Comparison of ENCODE assay signal across 8 cellular contexts in genomic region chr10:50653142-50653541, GRCh38. TPM values are rescaled to one million over a fixed set of nuclear protein-coding genes. Genes with fewer than 3 reads are reported as not detected.
A peak's percentile ranks its signal among the peaks of the same experiment; 100 is the strongest.
DNase-seq lines count a peak whose midpoint lies in the region; ATAC-seq and TF ChIP-seq lines count a peak whose summit lies in the region.

No MANE protein-coding gene starts in this region.

- no peak overlapping the region for H3K27ac Mint-ChIP-seq in activated naive CD4-positive, alpha-beta T cell treated with anti-CD3 and anti-CD28 coated beads for 36 hours
- H3K27ac Mint-ChIP-seq in stimulated activated naive B cell treated with anti-CD40 and anti-IgM and Interleukin-4, amounts not matched to agents 10 μg/mL and 1 μg/mL and 100 μg/mL, for 72 hours = no peak overlapping the region

- peak; percentile 56 for DNase-seq in activated naive CD4-positive, alpha-beta T cell treated with anti-CD3 and anti-CD28 coated beads for 36 hours
- no peak for DNase-seq in activated naive CD4-positive, alpha-beta T cell treated with anti-CD3 and anti-CD28 coated beads, Interleukin-2, amount 50 U/mL, for 16 hours
- DNase-seq in ascending aorta (ENCODE audit: low spot score in 2 of 2) = no peak
- peak; percentile 11 for DNase-seq in iPS-NIHi11 (ENCODE audit: low spot score)
- peak; percentile 10 to 22 for DNase-seq in thyroid gland
- DNase-seq in stimulated activated naive B cell treated with anti-CD40 and anti-IgM and Interleukin-4, amounts not matched to agents 10 μg/mL and 1 μg/mL and 100 μg/mL, for 72 hours = no peak

- no peaks in the 10 kb centered on the region for H3K36me3 Mint-ChIP-seq in activated naive CD4-positive, alpha-beta T cell treated with anti-CD3 and anti-CD28 coated beads for 36 hours (ENCODE audit: low read depth)
- no peaks in the 10 kb centered on the region for H3K36me3 Mint-ChIP-seq in stimulated activated naive B cell treated with anti-CD40 and anti-IgM and Interleukin-4, amounts not matched to agents 10 μg/mL and 1 μg/mL and 100 μg/mL, for 72 hours

- CTCF ChIA-PET in activated naive CD4-positive, alpha-beta T cell treated with anti-CD3 and anti-CD28 coated beads for 36 hours (lab: Charles Lee) = interaction anchor here (0.5 to 2.1 kb wide), 7 partner anchors 13 to 377 kb away, joined by 3 to 12 read pairs (median 4); no protein-coding TSS in a partner anchor

- intact Hi-C loops in activated naive CD4-positive, alpha-beta T cell treated with anti-CD3 and anti-CD28 coated beads for 36 hours (cut with micrococcal nuclease) = loop anchor here (1.0 to 5.0 kb wide), 3 partner anchors 31 to 361 kb away; no protein-coding TSS in a partner anchor
- intact Hi-C loops in ascending aorta (cut with DNase I) = no loop called here
- intact Hi-C loops in thyroid gland (cut with DNase I) = no loop called here

- TF ChIP-seq CTCF in ascending aorta (IDR thresholded peaks at IDR 0.05) = peak; percentile 45 to 58 (median 49)
- TF ChIP-seq CTCF in thyroid gland (IDR thresholded peaks at IDR 0.05) = peak in 4 of 6 experiments; percentile 37 to 63 (median 60)

- 16 to 28% methylated on average over 3 of the region's 3 CpGs for WGBS in thyroid gland, 2 donors

- peaks cover 13% of the 10 kb centered on the region for H3K4me1 Mint-ChIP-seq in activated naive CD4-positive, alpha-beta T cell treated with anti-CD3 and anti-CD28 coated beads for 36 hours (ENCODE audit: low read depth)
- peaks cover 26 to 57% of the 10 kb centered on the region in 2 donors for H3K4me1 Mint-ChIP-seq in stimulated activated naive B cell treated with anti-CD40 and anti-IgM and Interleukin-4, amounts not matched to agents 10 μg/mL and 1 μg/mL and 100 μg/mL, for 72 hours

- H3K9me3 Mint-ChIP-seq in activated naive CD4-positive, alpha-beta T cell treated with anti-CD3 and anti-CD28 coated beads for 36 hours = no peaks in the 10 kb centered on the region
- no peaks in the 10 kb centered on the region for H3K9me3 Mint-ChIP-seq in stimulated activated naive B cell treated with anti-CD40 and anti-IgM and Interleukin-4, amounts not matched to agents 10 μg/mL and 1 μg/mL and 100 μg/mL, for 72 hours

- H3K4me3 ChIP-seq in ascending aorta (no peak overlapping the region), thyroid gland (replicated peaks in 1 of 3) (no peak overlapping the region)

- no peaks in the 10 kb centered on the region for H3K36me3 ChIP-seq in ascending aorta
- H3K36me3 ChIP-seq in thyroid gland = no peaks in the 10 kb centered on the region

- H3K27me3 Mint-ChIP-seq in activated naive CD4-positive, alpha-beta T cell treated with anti-CD3 and anti-CD28 coated beads for 36 hours (ENCODE audit: low read depth) = peaks cover 2% of the 10 kb centered on the region
- no peaks in the 10 kb centered on the region for H3K27me3 Mint-ChIP-seq in stimulated activated naive B cell treated with anti-CD40 and anti-IgM and Interleukin-4, amounts not matched to agents 10 μg/mL and 1 μg/mL and 100 μg/mL, for 72 hours

- H3K4me3 Mint-ChIP-seq in activated naive CD4-positive, alpha-beta T cell treated with anti-CD3 and anti-CD28 coated beads for 36 hours = no peak overlapping the region
- no peak overlapping the region for H3K4me3 Mint-ChIP-seq in stimulated activated naive B cell treated with anti-CD40 and anti-IgM and Interleukin-4, amounts not matched to agents 10 μg/mL and 1 μg/mL and 100 μg/mL, for 72 hours

- no peak for TF ChIP-seq POLR2A in thyroid gland (IDR thresholded peaks at IDR 0.05)

- H3K27ac ChIP-seq in ascending aorta = no peak overlapping the region
- H3K27ac ChIP-seq in thyroid gland = no peak overlapping the region

- ATAC-seq in HG03439 (IDR thresholded peaks at IDR 0.05; ENCODE audit: unreplicated experiment) = peak; percentile 36
- no peak for ATAC-seq in HG03457 (IDR thresholded peaks at IDR 0.05; ENCODE audit: unreplicated experiment)
- no peak for ATAC-seq in stimulated activated naive B cell treated with anti-CD40 and anti-IgM and Interleukin-4, amounts not matched to agents 10 μg/mL and 1 μg/mL and 100 μg/mL, for 72 hours (replicated peaks)

- no peaks in the 10 kb centered on the region for H3K9me3 ChIP-seq in ascending aorta
- H3K9me3 ChIP-seq in thyroid gland = no peaks in the 10 kb centered on the region

- H3K27me3 ChIP-seq in ascending aorta = no peaks in the 10 kb centered on the region
- H3K27me3 ChIP-seq in thyroid gland = no peaks in the 10 kb centered on the region

- H3K4me1 ChIP-seq in ascending aorta (no peaks in the 10 kb centered on the region), thyroid gland (peaks cover 0 to 4% of the 10 kb centered on the region in 2 donors)

RNA-seq across cellular contexts. Expression of gene SGMS1, which starts 29.4 kb away (rescaled TPM):
- 1 to 10 TPM; 8.1 to 8.8 TPM for total RNA-seq in activated naive CD4-positive, alpha-beta T cell treated with anti-CD3 and anti-CD28 coated beads for 36 hours
- total RNA-seq in ascending aorta (128 TPM), thyroid gland (10 to 100 TPM; 80.8 to 98.9 (median 90.7) TPM)

Comparison
In these comparisons a context has a peak if more than half of its experiments do, and no peak if none do; other contexts are left out.
1. DNase-seq: peak in activated naive CD4-positive, alpha-beta T cell treated with anti-CD3 and anti-CD28 coated beads for 36 hours (single experiment), iPS-NIHi11 (single experiment) and thyroid gland (2 of 2); none in activated naive CD4-positive, alpha-beta T cell treated with anti-CD3 and anti-CD28 coated beads, Interleukin-2, amount 50 U/mL, for 16 hours (single experiment), ascending aorta (0 of 2) and stimulated activated naive B cell treated with anti-CD40 and anti-IgM and Interleukin-4, amounts not matched to agents 10 μg/mL and 1 μg/mL and 100 μg/mL, for 72 hours (single experiment).
2. RNA of gene SGMS1, which starts 29.4 kb away (total RNA-seq): 128 TPM in ascending aorta (single experiment) and 80.8 to 98.9 TPM in thyroid gland; 8.1 to 8.8 TPM in activated naive CD4-positive, alpha-beta T cell treated with anti-CD3 and anti-CD28 coated beads for 36 hours; every median in the first group is over 4 times any median in the second.